8 cellular contexts compared by ENCODE assay signal in the genomic region with DNA sequence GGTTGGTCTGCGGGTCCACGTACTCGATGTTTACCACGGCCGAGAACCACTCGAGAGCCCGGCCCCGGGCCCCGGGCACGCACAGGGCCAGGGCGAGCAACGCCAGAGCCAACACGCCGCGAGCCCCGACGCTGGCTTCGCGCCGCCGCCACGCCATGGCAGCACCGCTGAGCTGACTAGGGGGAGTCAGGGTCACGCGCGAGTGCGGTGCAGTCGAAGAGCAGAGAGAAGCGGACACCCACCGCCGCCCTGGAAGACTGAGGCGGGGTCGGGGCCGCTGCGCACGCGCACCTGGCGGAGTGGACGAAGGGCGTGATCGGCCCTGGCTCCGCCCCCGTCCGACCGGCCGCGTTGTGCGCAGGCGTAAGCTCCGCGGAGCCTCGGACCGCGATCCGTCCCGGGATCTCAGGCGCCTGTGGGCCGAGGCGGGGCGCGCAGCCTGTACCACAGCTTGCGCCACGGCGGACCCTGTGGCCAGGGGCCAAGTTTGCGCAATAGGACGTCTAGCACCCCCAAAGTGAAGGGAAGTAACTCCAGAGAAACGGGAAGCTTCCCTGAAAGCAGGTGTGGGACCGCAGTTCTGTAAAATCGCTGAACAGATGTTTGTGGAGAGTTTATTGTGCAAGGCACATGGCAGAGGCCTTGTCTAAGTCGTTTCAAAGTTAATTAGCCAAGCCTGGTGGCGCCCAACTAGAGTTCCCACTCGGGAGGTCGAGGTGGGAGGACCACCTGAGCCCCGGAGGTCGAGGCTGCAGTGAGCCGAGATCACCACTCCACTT. TPM values are rescaled to one million over a fixed set of nuclear protein-coding genes. Genes with fewer than 3 reads are reported as not detected.
A peak's percentile ranks its signal among the peaks of the same experiment; 100 is the strongest.
DNase-seq lines count a peak whose midpoint lies in the region; ATAC-seq and TF ChIP-seq lines count a peak whose summit lies in the region.

RNF149 (minus strand) TSS at position 270 of the 779 bp plus-strand sequence; CDS start at position 157, 113 bp downstream.

- peak within 1 kb of the TSS; percentile 97 for H3K27ac Mint-ChIP-seq in central memory CD8-positive, alpha-beta T cell (ENCODE audit: low read depth)

- H3K27me3 ChIP-seq in kidney epithelial cell (ENCODE audit: control insufficient read depth, insufficient read depth, low read length), result no peaks in the 10 kb centered on the region

- peaks cover 62% of the 10 kb centered on the region for H3K4me1 Mint-ChIP-seq in central memory CD8-positive, alpha-beta T cell

- ATAC-seq in GM19043 (IDR thresholded peaks at IDR 0.05; ENCODE audit: low read depth, unreplicated experiment) (peak; percentile 62), HG03354 (IDR thresholded peaks at IDR 0.05; ENCODE audit: poor library complexity, severe bottlenecking, unreplicated experiment) (peak; percentile 65)
- peak; percentile 33 to 42 for ATAC-seq in activated CD4-positive, CD25-positive, alpha-beta regulatory T cell treated with anti-CD3 and anti-CD28 coated beads, Interleukin-2, amount 50 U/mL, for 24 hours
- ATAC-seq in central memory CD8-positive, alpha-beta T cell (replicated peaks; ENCODE audit: extremely low read depth, poor library complexity, severe bottlenecking), result peak; percentile 58

- H3K27me3 Mint-ChIP-seq in central memory CD8-positive, alpha-beta T cell, result no peaks in the 10 kb centered on the region

- no peak for TF ChIP-seq CTCF in kidney epithelial cell (IDR thresholded peaks at IDR 0.05; ENCODE audit: insufficient read depth, low read length, poor library complexity, severe bottlenecking)

- H3K4me3 ChIP-seq in kidney epithelial cell (ENCODE audit: low read depth, low read length), result peak within 1 kb of the TSS; percentile 70

- no peaks in the 10 kb centered on the region for H3K36me3 ChIP-seq in kidney epithelial cell (ENCODE audit: control insufficient read depth, insufficient read depth, low read length)

- H3K36me3 Mint-ChIP-seq in central memory CD8-positive, alpha-beta T cell (ENCODE audit: insufficient read depth), result peaks cover 40% of the 10 kb centered on the region

- peak within 1 kb of the TSS; percentile 93 for H3K4me3 Mint-ChIP-seq in central memory CD8-positive, alpha-beta T cell

- DNase-seq in AG20443 (ENCODE audit: low spot score), result peak; percentile 100
- peak; percentile 70 for DNase-seq in NCI-H446 treated with DMSO at 0.1 percent for 48 hours (lab: John Stamatoyannopoulos, UW)
- DNase-seq in central memory CD8-positive, alpha-beta T cell (ENCODE audit: low spot score in 2 of 2), result peak; percentile 83 to 92
- DNase-seq in kidney epithelial cell (ENCODE audit: low read depth), result no peak
- DNase-seq in stimulated activated CD4-positive, alpha-beta T cell treated with anti-CD3 and anti-CD28 coated beads, Interleukin-15, amount 100 ng/mL, for 48 hours (ENCODE audit: low read depth in 2 of 2), result peak; percentile 81 to 88

- H3K9me3 Mint-ChIP-seq in central memory CD8-positive, alpha-beta T cell, result no peaks in the 10 kb centered on the region

RNA-seq across cellular contexts. Expression of gene RNF149, which starts in this region (rescaled TPM):
- total RNA-seq in kidney epithelial cell, result 51.6 and 66.2 TPM in 2 replicates
